ENCODE assay signal across 27 cellular contexts in the genomic region with DNA sequence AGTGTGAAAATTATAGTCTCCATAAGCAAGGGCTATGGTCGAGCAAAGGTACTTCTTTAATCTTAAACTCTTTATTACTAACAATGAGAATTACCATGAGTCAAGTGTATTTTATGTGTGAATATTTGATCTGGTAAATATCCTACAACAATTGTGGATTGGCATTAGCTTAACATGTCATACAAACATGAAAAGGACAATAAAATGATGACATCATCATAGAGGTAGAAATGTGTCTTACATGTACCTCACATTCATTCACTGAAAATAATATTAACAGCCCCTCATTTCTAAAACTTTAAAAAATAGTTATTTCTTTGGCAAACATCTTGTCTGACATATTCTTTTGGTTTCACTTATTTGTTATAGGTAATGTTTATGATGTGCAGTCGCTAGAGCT.
"Had no signal": no experiment of that assay in that cellular context is flagged by ENCODE, and none has a peak within 500 bp of the region (broad histone marks: within the 10 kb centered on the region; RNA-seq: fewer than 3 reads in every experiment).

No MANE protein-coding gene starts in this region.

- ATAC-seq: activated CD4-positive, alpha-beta T cell treated with anti-CD3 and anti-CD28 coated beads for 36 hours; body of pancreas; heart right ventricle; left lobe of liver; lower lobe of right lung; mucosa of descending colon; sciatic nerve; stimulated activated memory B cell treated with anti-CD40 and anti-IgM and Interleukin-4, amounts not matched to agents 10 μg/mL and 1 μg/mL and 100 μg/mL, for 72 hours; stimulated activated naive CD8-positive, alpha-beta T cell treated with anti-CD3 and anti-CD28 coated beads, Interleukin-15, amount 100 ng/mL, for 72 hours; T-cell had no signal

- DNase-seq: activated B cell treated with CpG ODN at 0.5 μM for 24 hours; activated CD4-positive, alpha-beta T cell treated with anti-CD3 and anti-CD28 coated beads for 36 hours; activated CD4-positive, alpha-beta T cell treated with anti-CD3 and anti-CD28 coated beads, Interleukin-2, amount 50 U/mL, for 4 hours; activated effector memory CD4-positive, alpha-beta T cell treated with Interleukin-2 at 50 U/mL for 16 hours; activated naive CD4-positive, alpha-beta T cell treated with Interleukin-2 at 50 U/mL for 16 hours; anterior cingulate cortex; body of pancreas; dorsolateral prefrontal cortex; effector memory CD4-positive, alpha-beta T cell; heart right ventricle; lower lobe of right lung; mucosa of descending colon; small intestine; stimulated activated CD4-positive, alpha-beta T cell treated with anti-CD3 and anti-CD28 coated beads, Interleukin-4, amount 100 ng/mL, for 24 hours; stimulated activated naive CD8-positive, alpha-beta T cell treated with anti-CD3 and anti-CD28 coated beads, Interleukin-15, amount 100 ng/mL, for 72 hours; substantia nigra; T-cell had no signal

- H3K9me3 Mint-ChIP-seq: activated B cell treated with CpG ODN at 0.5 μM for 24 hours; nephron; stimulated activated memory B cell treated with anti-CD40 and anti-IgM and Interleukin-4, amounts not matched to agents 10 μg/mL and 1 μg/mL and 100 μg/mL, for 72 hours; T-cell; type B pancreatic cell had no signal

- H3K36me3 Mint-ChIP-seq: activated naive CD8-positive, alpha-beta T cell; stimulated activated memory B cell treated with anti-CD40 and anti-IgM and Interleukin-4, amounts not matched to agents 10 μg/mL and 1 μg/mL and 100 μg/mL, for 72 hours; T-cell had no signal

- H3K4me1 Mint-ChIP-seq: activated B cell treated with CpG ODN at 0.5 μM for 24 hours; activated CD4-positive, alpha-beta T cell treated with anti-CD3 and anti-CD28 coated beads for 36 hours; nephron; stimulated activated memory B cell treated with anti-CD40 and anti-IgM and Interleukin-4, amounts not matched to agents 10 μg/mL and 1 μg/mL and 100 μg/mL, for 72 hours; stimulated activated naive CD8-positive, alpha-beta T cell treated with anti-CD3 and anti-CD28 coated beads, Interleukin-15, amount 100 ng/mL, for 72 hours; T-cell had no signal

- H3K4me1 ChIP-seq: body of pancreas, heart right ventricle, lower lobe of right lung, vagina had no signal

- H3K36me3 ChIP-seq: lower lobe of right lung, vagina had no signal

- H3K4me3 ChIP-seq: body of pancreas, coronary artery, dorsolateral prefrontal cortex, heart right ventricle, lower lobe of right lung, mucosa of descending colon, vagina had no signal

- H3K27me3 ChIP-seq: body of pancreas, dorsolateral prefrontal cortex, foreskin keratinocyte, heart right ventricle, vagina had no signal

- FAIRE-seq: small intestine had no signal

- H3K27me3 Mint-ChIP-seq: activated B cell treated with CpG ODN at 0.5 μM for 24 hours; activated CD4-positive, alpha-beta T cell treated with anti-CD3 and anti-CD28 coated beads for 36 hours; activated naive CD8-positive, alpha-beta T cell; progenitor cell of endocrine pancreas; stimulated activated memory B cell treated with anti-CD40 and anti-IgM and Interleukin-4, amounts not matched to agents 10 μg/mL and 1 μg/mL and 100 μg/mL, for 72 hours; stimulated activated naive CD8-positive, alpha-beta T cell treated with anti-CD3 and anti-CD28 coated beads, Interleukin-15, amount 100 ng/mL, for 72 hours; T-cell; type B pancreatic cell had no signal

- H3K9me3 ChIP-seq: body of pancreas, heart right ventricle, lower lobe of right lung, mucosa of descending colon, vagina had no signal

- H3K4me3 Mint-ChIP-seq: activated B cell treated with CpG ODN at 0.5 μM for 24 hours; activated CD4-positive, alpha-beta T cell treated with anti-CD3 and anti-CD28 coated beads for 36 hours; activated naive CD8-positive, alpha-beta T cell; nephron; stimulated activated memory B cell treated with anti-CD40 and anti-IgM and Interleukin-4, amounts not matched to agents 10 μg/mL and 1 μg/mL and 100 μg/mL, for 72 hours; stimulated activated naive CD8-positive, alpha-beta T cell treated with anti-CD3 and anti-CD28 coated beads, Interleukin-15, amount 100 ng/mL, for 72 hours; T-cell; type B pancreatic cell had no signal

- H3K27ac ChIP-seq: body of pancreas, coronary artery, dorsolateral prefrontal cortex, foreskin keratinocyte, heart right ventricle, lower lobe of right lung, vagina had no signal

- H3K27ac Mint-ChIP-seq: activated B cell treated with CpG ODN at 0.5 μM for 24 hours; activated CD4-positive, alpha-beta T cell treated with anti-CD3 and anti-CD28 coated beads for 36 hours; activated naive CD8-positive, alpha-beta T cell; nephron; progenitor cell of endocrine pancreas; stimulated activated memory B cell treated with anti-CD40 and anti-IgM and Interleukin-4, amounts not matched to agents 10 μg/mL and 1 μg/mL and 100 μg/mL, for 72 hours; stimulated activated naive CD8-positive, alpha-beta T cell treated with anti-CD3 and anti-CD28 coated beads, Interleukin-15, amount 100 ng/mL, for 72 hours; T-cell; type B pancreatic cell had no signal
